In the genomic region with DNA sequence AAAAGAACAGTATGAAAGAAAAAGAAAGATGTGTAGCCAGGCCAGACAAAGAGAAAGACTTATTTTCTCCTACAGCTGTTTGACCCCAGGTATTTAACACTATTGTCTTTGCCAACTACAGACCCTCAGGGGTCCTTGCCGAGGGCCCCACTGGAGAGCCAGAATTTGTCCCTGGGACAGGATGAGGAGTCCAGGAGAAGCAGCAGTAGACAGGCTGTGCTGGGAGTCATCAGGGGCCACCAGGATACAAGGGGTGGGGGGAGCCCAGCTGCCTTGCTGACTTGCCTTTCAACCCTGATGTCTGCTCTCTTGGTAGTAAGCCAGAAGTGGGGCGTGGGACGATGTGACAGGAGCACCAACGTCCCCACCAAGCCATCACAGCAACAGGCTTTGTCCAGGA, we compare ENCODE assay signal across 26 cellular contexts.
A peak's percentile ranks its signal among the peaks of the same experiment; 100 is the strongest.
DNase-seq lines count a peak whose midpoint lies in the region; ATAC-seq, FAIRE-seq and TF ChIP-seq lines count a peak whose summit lies in the region.
"Had no signal": no experiment of that assay in that cellular context is flagged by ENCODE, and none has a peak within 500 bp of the region (broad histone marks: within the 10 kb centered on the region; RNA-seq: fewer than 3 reads in every experiment).

No MANE protein-coding gene starts in this region.

- H4K8ac ChIP-seq in neuronal stem cell (ENCODE audit: low read depth, low read length), result no peak overlapping the region

- H3K79me1 ChIP-seq in neuronal stem cell (ENCODE audit: low read depth, low read length), result no peaks in the 10 kb centered on the region

- H3K36me3 ChIP-seq in GM23338 (ENCODE audit: insufficient read depth) (no peaks in the 10 kb centered on the region), neuronal stem cell (replicated peaks in 1 of 2; ENCODE audit: control insufficient read depth in 2 of 2, insufficient read depth in 2 of 2, low read length in 2 of 2) (no peaks in the 10 kb centered on the region), left lung (no peaks in the 10 kb centered on the region), pancreas (no peaks in the 10 kb centered on the region)
- H3K36me3 ChIP-seq: SJCRH30 had no signal

- H3K27ac ChIP-seq in GM23338 (ENCODE audit: low read depth), result no peak overlapping the region
- H3K27ac ChIP-seq in neuronal stem cell (replicated peaks; ENCODE audit: low read length), result no peak overlapping the region
- H3K27ac ChIP-seq in left lung, result no peak overlapping the region
- no peak overlapping the region for H3K27ac ChIP-seq in pancreas
- H3K27ac ChIP-seq: 22Rv1, SJCRH30 had no signal

- no peak overlapping the region for H4K91ac ChIP-seq in neuronal stem cell (ENCODE audit: low read depth, low read length, poor library complexity)

- 0 out of 2 replicates have a peak overlapping the region, but pooled peaks have one; percentile 30 for H3K27ac Mint-ChIP-seq in GM23338
- no peak overlapping the region for H3K27ac Mint-ChIP-seq in WTC11
- H3K27ac Mint-ChIP-seq: B cell, CD14-positive monocyte had no signal

- H2BK15ac ChIP-seq in neuronal stem cell (ENCODE audit: low read length), result peak overlapping the region; percentile 86

- H3K4me1 ChIP-seq in GM23338 (ENCODE audit: insufficient read depth) (peaks cover 11% of the 10 kb centered on the region; the same call in 1 of the 2 replicates), neuronal stem cell (ENCODE audit: control insufficient read depth in 2 of 2, insufficient read depth in 1 of 2, low read depth in 1 of 2, low read length in 2 of 2) (peaks cover 2% of the 10 kb centered on the region in 2 donors), left lung (no peaks in the 10 kb centered on the region), pancreas (no peaks in the 10 kb centered on the region)
- H3K4me1 ChIP-seq: SJCRH30 had no signal

- no peaks in the 10 kb centered on the region for H3K9me2 ChIP-seq in GM23338 (ENCODE audit: insufficient read depth)

- no peaks in the 10 kb centered on the region for H3F3A ChIP-seq in GM23338 (replicated peaks; ENCODE audit: low read depth)

- H3K9me3 Mint-ChIP-seq in GM23338 (no peaks in the 10 kb centered on the region), WTC11 (no peaks in the 10 kb centered on the region)
- H3K9me3 Mint-ChIP-seq: CD14-positive monocyte; CD8-positive, alpha-beta memory T cell had no signal

- H3K4me3 Mint-ChIP-seq in GM23338, result no peak overlapping the region
- no peak overlapping the region for H3K4me3 Mint-ChIP-seq in WTC11
- H3K4me3 Mint-ChIP-seq: B cell, CD14-positive monocyte had no signal

- peak overlapping the region; percentile 50 for H2BK12ac ChIP-seq in neuronal stem cell (ENCODE audit: low read length)

- H3K9me3 ChIP-seq in neuronal stem cell (replicated peaks in 1 of 2; ENCODE audit: control insufficient read depth in 2 of 2, insufficient read depth in 1 of 2, low read depth in 1 of 2, low read length in 2 of 2) (no peaks in the 10 kb centered on the region), left lung (no peaks in the 10 kb centered on the region), pancreas (no peaks in the 10 kb centered on the region)
- H3K9me3 ChIP-seq: SJCRH30 had no signal

- no peaks in the 10 kb centered on the region for H3K79me2 ChIP-seq in GM23338 (replicated peaks; ENCODE audit: insufficient read depth)

- ATAC-seq in GM23338 (peak; percentile 52; the same call in 2 of the 3 replicates), WTC11 (peak; percentile 53), left lung (no peak), pancreas (no peak)
- ATAC-seq: K562, PC-3, Right ventricle myocardium inferior, SK-N-SH treated with all-trans-retinoic acid at 6 μM for 48 hours had no signal

- H2AK5ac ChIP-seq in neuronal stem cell (ENCODE audit: low read depth, low read length), result no peak overlapping the region

- no peak overlapping the region for H3K4ac ChIP-seq in neuronal stem cell (ENCODE audit: low read length)

- no peaks in the 10 kb centered on the region for H3K27me3 ChIP-seq in GM23338 (ENCODE audit: insufficient read depth)
- H3K27me3 ChIP-seq in neuronal stem cell (ENCODE audit: control insufficient read depth in 3 of 3, insufficient read depth in 3 of 3, low read depth in 1 of 3, low read length in 3 of 3), result peaks cover 0 to 16% (median 0%) of the 10 kb centered on the region in 3 experiments
- H3K27me3 ChIP-seq in left lung, result no peaks in the 10 kb centered on the region
- no peaks in the 10 kb centered on the region for H3K27me3 ChIP-seq in pancreas
- H3K27me3 ChIP-seq: SJCRH30 had no signal

- peak overlapping the region; percentile 67 for H3K18ac ChIP-seq in neuronal stem cell (ENCODE audit: low read length)

- no peak overlapping the region for H3K9ac ChIP-seq in neuronal stem cell (ENCODE audit: low read depth, low read length, poor library complexity)

- POLR2A ChIA-PET in WTC11 (lab: Charles Lee), result no interaction called here

- H3K23ac ChIP-seq in neuronal stem cell (ENCODE audit: low read depth, low read length, poor library complexity), result no peak overlapping the region

- no peak overlapping the region for H2BK5ac ChIP-seq in neuronal stem cell (ENCODE audit: low read length)

- H3K4me2 ChIP-seq in GM23338 (no peak overlapping the region; the same call in 1 of the 2 replicates), neuronal stem cell (ENCODE audit: insufficient read depth, low read length, poor library complexity, severe bottlenecking) (no peak overlapping the region)

- TF ChIP-seq CTCF in GM23338 (conservative IDR thresholded peaks at IDR 0.05; ENCODE audit: low read depth in 2 of 2) (no peak), WTC11 (IDR thresholded peaks at IDR 0.05) (no peak), left lung (IDR thresholded peaks at IDR 0.05) (no peak), pancreas (IDR thresholded peaks at IDR 0.05) (no peak)

- no CpG with 5 or more reads among the region's 4 CpGs for WGBS in neuronal stem cell (ENCODE audit: extremely low coverage in 2 of 2, insufficient read length in 2 of 2, insufficient replicate concordance in 1 of 2), 2 donors
- whole genome bisulfite sequencing in pancreas, 2 donors, result 12 to 25% methylated on average over 4 of the region's 4 CpGs

- peak; percentile 35 for DNase-seq in DMS 273 (lab: John Stamatoyannopoulos, UW; ENCODE audit: unreplicated experiment)
- no peak for DNase-seq in DMS 273 treated with DMSO at 0.1 percent for 48 hours (lab: John Stamatoyannopoulos, UW)
- DNase-seq in GM23338 (ENCODE audit: low spot score), result no peak
- no peak for DNase-seq in WTC11 (ENCODE audit: low spot score)
- no peak for DNase-seq in neuronal stem cell (ENCODE audit: low spot score)
- no peak for DNase-seq in left lung
- no peak for DNase-seq in effector CD8-positive, alpha-beta T cell (lab: John Stamatoyannopoulos, UW)
- DNase-seq in pancreas, result no peak
- DNase-seq: Calu3; CD8-positive, alpha-beta memory T cell; MV-4-11; NCI-H1694 treated with DMSO at 0.1 percent for 48 hours; NCI-H2227 treated with DMSO at 0.1 percent for 48 hours; NCI-H510A treated with DMSO at 0.1 percent for 48 hours; NK-92 treated with Interleukin-12 subunit alpha and Interleukin-12 subunit beta, amount 100 ng/mL, for 24 hours; PC-3; SJCRH30 had no signal

- CTCF ChIA-PET in WTC11 (lab: Charles Lee), result interaction anchor here (0.6 to 0.9 kb wide), 3 partner anchors 11 to 457 kb away, joined by 3 to 6 read pairs (median 4); no protein-coding TSS in a partner anchor

- peaks cover 12% of the 10 kb centered on the region; the same call in 2 of the 3 replicates for H3K4me1 Mint-ChIP-seq in GM23338
- H3K4me1 Mint-ChIP-seq in WTC11, result peaks cover 18% of the 10 kb centered on the region
- H3K4me1 Mint-ChIP-seq: B cell; CD14-positive monocyte; CD8-positive, alpha-beta memory T cell had no signal

- no peak overlapping the region for H2BK120ac ChIP-seq in neuronal stem cell (ENCODE audit: low read depth, low read length)

- no peaks in the 10 kb centered on the region for H3K36me3 Mint-ChIP-seq in GM23338 (ENCODE audit: low read depth)
- H3K36me3 Mint-ChIP-seq in WTC11, result no peaks in the 10 kb centered on the region
- H3K36me3 Mint-ChIP-seq: CD14-positive monocyte; CD8-positive, alpha-beta memory T cell had no signal

- no peak overlapping the region for H3K14ac ChIP-seq in neuronal stem cell (ENCODE audit: low read length)

- intact Hi-C loops in left lung (cut with DNase I), result no loop called here
- intact Hi-C loops in pancreas (cut with DNase I), result no loop called here

- H3K27me3 Mint-ChIP-seq in GM23338 (ENCODE audit: insufficient read depth, low read depth, poor library complexity) (peaks cover 6% of the 10 kb centered on the region), WTC11 (ENCODE audit: low read depth) (no peaks in the 10 kb centered on the region)

- H4K20me1 ChIP-seq in GM23338 (replicated peaks; ENCODE audit: insufficient read depth), result no peaks in the 10 kb centered on the region

- H2AFZ ChIP-seq in GM23338 (no peak overlapping the region), neuronal stem cell (ENCODE audit: low read length) (no peak overlapping the region)

- H3K4me3 ChIP-seq in GM23338 (no peak overlapping the region), neuronal stem cell (ENCODE audit: low read length in 2 of 2) (no peak overlapping the region), left lung (no peak overlapping the region), pancreas (no peak overlapping the region)
- H3K4me3 ChIP-seq: K562, SJCRH30 had no signal

- FAIRE-seq in pancreas (lab: Jason Lieb, UNC), result no peak
- FAIRE-seq: G401.6, H54, HTR-8/SVneo, K562 had no signal

TF ChIP-seq in GM23338, 12 proteins besides CTCF, POLR2A, EP300 and RAD21 (continues in another document):
- TF ChIP-seq JUNB (IDR thresholded peaks at IDR 0.05; ENCODE audit: unreplicated experiment) (no peak), ZNF331 (CRISPR knock-in tag; IDR thresholded peaks at IDR 0.05; ENCODE audit: low read depth) (no peak)

TF ChIP-seq in WTC11, 78 proteins besides CTCF, POLR2A, EP300 and RAD21:
- TF ChIP-seq ZNF423 (CRISPR knock-in tag; IDR thresholded peaks at IDR 0.05), result peak; percentile 87
- TF ChIP-seq ZNF396 (CRISPR knock-in tag; IDR thresholded peaks at IDR 0.05; ENCODE audit: borderline replicate concordance), result no peak

Comparison
In these comparisons a context has a peak if more than half of its experiments do, and no peak if none do; other contexts are left out.
1. ATAC-seq: peak in GM23338 (single experiment) and WTC11 (single experiment); none in left lung (single experiment) and pancreas (0 of 4).